ENCODE assay signal across 25 cellular contexts in the genomic region with DNA sequence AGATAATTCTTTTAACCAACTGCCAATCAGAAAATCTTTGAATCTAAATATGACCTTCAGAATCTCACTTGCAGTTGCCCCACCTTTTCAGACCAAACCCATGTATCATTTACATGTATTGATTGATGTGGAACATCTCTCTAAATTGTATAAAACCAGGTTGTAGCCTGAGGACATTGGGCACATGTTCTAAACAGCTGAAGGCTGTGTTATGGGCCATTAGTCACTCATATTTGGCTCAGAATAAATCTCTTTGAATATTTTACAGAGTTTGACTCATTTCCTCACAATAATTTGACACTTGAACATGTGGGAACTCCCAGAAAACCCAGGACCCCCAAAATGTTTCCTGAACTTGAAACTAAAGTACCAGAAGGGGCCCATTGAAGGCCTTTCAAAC. TPM values are rescaled to one million over a fixed set of nuclear protein-coding genes. Genes with fewer than 3 reads are reported as not detected.
"Had no signal": no experiment of that assay in that cellular context is flagged by ENCODE, and none has a peak within 500 bp of the region (broad histone marks: within the 10 kb centered on the region; RNA-seq: fewer than 3 reads in every experiment).

No MANE protein-coding gene starts in this region.

- FAIRE-seq: RCC 7860, TTC549 had no signal

- DNase-seq: activated B cell treated with CpG ODN at 0.5 μM for 24 hours; activated CD4-positive, alpha-beta T cell treated with anti-CD3 and anti-CD28 coated beads for 1 hour; activated CD4-positive, alpha-beta T cell treated with anti-CD3 and anti-CD28 coated beads, Interleukin-2, amount 10 ng/mL, durations not matched to agents 24 days and 14 days; activated CD4-positive, alpha-beta T cell treated with anti-CD3 and anti-CD28 coated beads, Interleukin-2, amount 50 U/mL, for 48 hours; activated CD8-positive, alpha-beta memory T cell treated with anti-CD3 and anti-CD28 coated beads for 24 hours; activated effector memory CD4-positive, alpha-beta T cell treated with anti-CD3 and anti-CD28 coated beads, Interleukin-2, amount 50 U/mL, for 16 hours; activated naive CD4-positive, alpha-beta T cell treated with Interleukin-2 at 50 U/mL for 16 hours; activated naive CD8-positive, alpha-beta T cell treated with anti-CD3 and anti-CD28 coated beads, Interleukin-2, amount 50 U/mL, for 24 hours; activated T-cell treated with anti-CD3 and anti-CD28 coated beads, Interleukin-2, amount 50 U/mL, for 4 hours; amniotic stem cell; central memory CD4-positive, alpha-beta T cell; MM.1S; NCI-H1105; NCI-H1436; NCI-H1694 treated with DMSO at 0.1 percent for 48 hours; NCI-H2081; NCI-H510A treated with DMSO at 0.1 percent for 48 hours; NCI-H69; SHP77 treated with DMSO at 0.1 percent for 48 hours; T-helper 17 cell; T-helper 9 cell had no signal

RNA-seq across cellular contexts. Expression of a gene that starts 58.7 kb away (rescaled TPM):
- total RNA-seq: activated B cell treated with CpG ODN at 0.5 μM for 24 hours; activated CD4-positive, alpha-beta T cell treated with anti-CD3 and anti-CD28 coated beads, Interleukin-2, amount 10 ng/mL, durations not matched to agents 24 days and 14 days; activated naive CD4-positive, alpha-beta T cell treated with anti-CD3 and anti-CD28 coated beads, Interleukin-2, amount 50 U/mL, for 72 hours; activated T-cell treated with anti-CD3 and anti-CD28 coated beads, Interleukin-2, amount 50 U/mL, for 4 hours; SK-MEL-5; T-helper 17 cell had no signal
